36 cellular contexts compared by ENCODE assay signal in genomic region chr2:129467012-129467779, GRCh38.
"Had no signal": no experiment of that assay in that cellular context is flagged by ENCODE, and none has a peak within 500 bp of the region (broad histone marks: within the 10 kb centered on the region; RNA-seq: fewer than 3 reads in every experiment).

No MANE protein-coding gene starts in this region.

- H3K27ac ChIP-seq: adrenal gland, body of pancreas, brain microvascular endothelial cell, breast epithelium, VCaP had no signal

- H3K4me3 Mint-ChIP-seq: activated B cell treated with CpG ODN at 0.5 μM for 24 hours; activated CD4-positive, alpha-beta memory T cell treated with anti-CD3 and anti-CD28 coated beads for 36 hours; activated CD8-positive, alpha-beta T cell treated with anti-CD3 and anti-CD28 coated beads for 36 hours; activated naive CD4-positive, alpha-beta T cell treated with anti-CD3 and anti-CD28 coated beads for 36 hours; activated naive CD8-positive, alpha-beta T cell treated with anti-CD3 and anti-CD28 coated beads for 36 hours; activated T-cell treated with anti-CD3 and anti-CD28 coated beads, Interleukin-2, amount 50 U/mL, for 4 hours; activated T-cell treated with anti-CD3 and anti-CD28 coated beads, Interleukin-2, amount 50 U/mL, for 72 hours; activated T-helper 1 cell treated with anti-CD3 and anti-CD28 coated beads, Interleukin-12 subunit alpha, Interleukin-12 subunit beta, Interleukin-2, Interleukin-4 antibody, amounts not matched to agents 30 ng/mL and 10 ng/mL and 1 ng/mL, durations not matched to agents 14 hours and 24 hours and 36 hours; activated T-helper 17 cell treated with anti-CD3 and anti-CD28 coated beads, Interleukin-2, amount 50 U/mL, for 72 hours; T-helper 1 cell treated with Interleukin-12 subunit alpha and Interleukin-12 subunit beta and Interleukin-4 antibody, amounts not matched to agents 30 μg/mL and 1 μg/mL, for 36 hours; T-helper 2 cell treated with Interferon-gamma antibody and Interleukin-4, amounts not matched to agents 5 μg/mL and 100 μg/mL, for 36 hours had no signal

- H3K4me1 ChIP-seq: adrenal gland, body of pancreas, breast epithelium had no signal

- DNase-seq: activated B cell treated with CpG ODN at 0.5 μM for 24 hours; activated CD4-positive, alpha-beta memory T cell treated with anti-CD3 and anti-CD28 coated beads for 36 hours; activated CD4-positive, alpha-beta T cell treated with anti-CD3 and anti-CD28 coated beads for 48 hours; activated CD4-positive, alpha-beta T cell treated with anti-CD3 and anti-CD28 coated beads, Interleukin-2, amount 50 U/mL, for 1 hour; activated CD4-positive, alpha-beta T cell treated with anti-CD3 and anti-CD28 coated beads, Interleukin-2, amount 50 U/mL, for 4 hours; activated CD4-positive, CD25-positive, alpha-beta regulatory T cell treated with anti-CD3 and anti-CD28 coated beads, Interleukin-2, amount 50 U/mL, for 72 hours; activated CD8-positive, alpha-beta memory T cell treated with anti-CD3 and anti-CD28 coated beads, Interleukin-2, amount 50 U/mL, for 4 hours; activated CD8-positive, alpha-beta T cell treated with anti-CD3 and anti-CD28 coated beads for 36 hours; activated effector memory CD4-positive, alpha-beta T cell treated with anti-CD3 and anti-CD28 coated beads, Interleukin-2, amount 50 U/mL, for 16 hours; activated gamma-delta T cell treated with Interleukin-2 at 50 U/mL for 16 hours; activated naive CD4-positive, alpha-beta T cell; activated naive CD4-positive, alpha-beta T cell treated with anti-CD3 and anti-CD28 coated beads for 36 hours; activated naive CD4-positive, alpha-beta T cell treated with anti-CD3 and anti-CD28 coated beads, Interleukin-2, amount 50 U/mL, for 16 hours; activated naive CD8-positive, alpha-beta T cell treated with anti-CD3 and anti-CD28 coated beads for 36 hours; activated T-cell treated with anti-CD3 and anti-CD28 coated beads for 4 hours; activated T-cell treated with anti-CD3 and anti-CD28 coated beads, Interleukin-2, amount 50 U/mL, for 1 hour; activated T-cell treated with anti-CD3 and anti-CD28 coated beads, Interleukin-2, amount 50 U/mL, for 4 hours; activated T-cell treated with anti-CD3 and anti-CD28 coated beads, Interleukin-2, amount 50 U/mL, for 72 hours; adrenal gland; amniotic stem cell; aorta; body of pancreas; brain microvascular endothelial cell; central memory CD4-positive, alpha-beta T cell; T-helper 1 cell; T-helper 2 cell; T-helper 9 cell had no signal

- H3K27me3 Mint-ChIP-seq: activated B cell treated with CpG ODN at 0.5 μM for 24 hours; activated CD4-positive, alpha-beta memory T cell treated with anti-CD3 and anti-CD28 coated beads for 36 hours; activated CD8-positive, alpha-beta T cell treated with anti-CD3 and anti-CD28 coated beads for 36 hours; activated naive CD8-positive, alpha-beta T cell treated with anti-CD3 and anti-CD28 coated beads for 36 hours; activated T-helper 17 cell treated with anti-CD3 and anti-CD28 coated beads, Interleukin-2, amount 50 U/mL, for 72 hours had no signal

- H3K9me3 Mint-ChIP-seq: activated B cell treated with CpG ODN at 0.5 μM for 24 hours; activated CD4-positive, alpha-beta memory T cell treated with anti-CD3 and anti-CD28 coated beads for 36 hours; activated CD8-positive, alpha-beta T cell treated with anti-CD3 and anti-CD28 coated beads for 36 hours; activated naive CD4-positive, alpha-beta T cell treated with anti-CD3 and anti-CD28 coated beads for 36 hours; activated naive CD4-positive, alpha-beta T cell treated with anti-CD3 and anti-CD28 coated beads, Interleukin-2, amount 50 U/mL, for 72 hours; activated naive CD8-positive, alpha-beta T cell treated with anti-CD3 and anti-CD28 coated beads for 36 hours; activated T-cell treated with anti-CD3 and anti-CD28 coated beads, Interleukin-2, amount 50 U/mL, for 4 hours; activated T-helper 1 cell treated with anti-CD3 and anti-CD28 coated beads, Interleukin-12 subunit alpha, Interleukin-12 subunit beta, Interleukin-2, Interleukin-4 antibody, amounts not matched to agents 30 ng/mL and 10 ng/mL and 1 ng/mL, durations not matched to agents 14 hours and 24 hours and 36 hours; T-helper 1 cell treated with Interleukin-12 subunit alpha and Interleukin-12 subunit beta and Interleukin-4 antibody, amounts not matched to agents 30 μg/mL and 1 μg/mL, for 36 hours; T-helper 2 cell treated with Interferon-gamma antibody and Interleukin-4, amounts not matched to agents 5 μg/mL and 100 μg/mL, for 36 hours had no signal

- FAIRE-seq: astrocyte, TTC549 had no signal

- H3K36me3 Mint-ChIP-seq: activated CD4-positive, alpha-beta memory T cell treated with anti-CD3 and anti-CD28 coated beads for 36 hours; activated naive CD4-positive, alpha-beta T cell treated with anti-CD3 and anti-CD28 coated beads, Interleukin-2, amount 50 U/mL, for 72 hours; activated naive CD8-positive, alpha-beta T cell treated with anti-CD3 and anti-CD28 coated beads for 36 hours had no signal

- H3K36me3 ChIP-seq: adrenal gland, brain microvascular endothelial cell, breast epithelium had no signal

- H3K27ac Mint-ChIP-seq: activated B cell treated with CpG ODN at 0.5 μM for 24 hours; activated CD4-positive, alpha-beta memory T cell treated with anti-CD3 and anti-CD28 coated beads for 36 hours; activated CD8-positive, alpha-beta T cell treated with anti-CD3 and anti-CD28 coated beads for 36 hours; activated naive CD4-positive, alpha-beta T cell treated with anti-CD3 and anti-CD28 coated beads for 36 hours; activated naive CD4-positive, alpha-beta T cell treated with anti-CD3 and anti-CD28 coated beads, Interleukin-2, amount 50 U/mL, for 72 hours; activated naive CD8-positive, alpha-beta T cell treated with anti-CD3 and anti-CD28 coated beads for 36 hours; activated T-cell treated with anti-CD3 and anti-CD28 coated beads, Interleukin-2, amount 50 U/mL, for 72 hours; activated T-helper 1 cell treated with anti-CD3 and anti-CD28 coated beads, Interleukin-12 subunit alpha, Interleukin-12 subunit beta, Interleukin-2, Interleukin-4 antibody, amounts not matched to agents 30 ng/mL and 10 ng/mL and 1 ng/mL, durations not matched to agents 14 hours and 24 hours and 36 hours; activated T-helper 17 cell treated with anti-CD3 and anti-CD28 coated beads, Interleukin-2, amount 50 U/mL, for 72 hours; T-helper 1 cell treated with Interleukin-12 subunit alpha and Interleukin-12 subunit beta and Interleukin-4 antibody, amounts not matched to agents 30 μg/mL and 1 μg/mL, for 36 hours; T-helper 2 cell treated with Interferon-gamma antibody and Interleukin-4, amounts not matched to agents 5 μg/mL and 100 μg/mL, for 36 hours had no signal

- H3K4me1 Mint-ChIP-seq: activated B cell treated with CpG ODN at 0.5 μM for 24 hours; activated naive CD8-positive, alpha-beta T cell treated with anti-CD3 and anti-CD28 coated beads for 36 hours; activated T-helper 17 cell treated with anti-CD3 and anti-CD28 coated beads, Interleukin-2, amount 50 U/mL, for 72 hours had no signal

- H3K9me3 ChIP-seq: adrenal gland, body of pancreas, breast epithelium had no signal

- H3K27me3 ChIP-seq: adrenal gland, body of pancreas, brain microvascular endothelial cell, breast epithelium had no signal

- H3K4me3 ChIP-seq: adrenal gland, body of pancreas, breast epithelium had no signal
